Comparison of ENCODE assay signal across 12 cellular contexts in genomic region chr1:68322837-68323687, GRCh38.
DNase-seq lines count a peak whose midpoint lies in the region; ATAC-seq and TF ChIP-seq lines count a peak whose summit lies in the region.
"Had no signal": no experiment of that assay in that cellular context is flagged by ENCODE, and none has a peak within 500 bp of the region (broad histone marks: within the 10 kb centered on the region; RNA-seq: fewer than 3 reads in every experiment).

No MANE protein-coding gene starts in this region.

- ATAC-seq in sciatic nerve (peak; percentile 68), GM18498 (IDR thresholded peaks at IDR 0.05; ENCODE audit: unreplicated experiment) (no peak), GM18505 (IDR thresholded peaks at IDR 0.05; ENCODE audit: unreplicated experiment) (no peak)
- ATAC-seq: K562 had no signal

- H3K27ac ChIP-seq in SJSA1: no peak overlapping the region
- H3K27ac ChIP-seq: left ventricle myocardium inferior had no signal

- peaks cover 23% of the 10 kb centered on the region for H3K4me1 ChIP-seq in SJSA1 (replicated peaks)

- intact Hi-C loops in sciatic nerve (cut with DNase I): no loop called here

- DNase-seq in Daoy (ENCODE audit: low read depth) (peak; percentile 85), SJSA1 (ENCODE audit: low read depth in 1 of 2, low spot score in 2 of 2) (peak; percentile 73 to 82), fibroblast of peridontal ligament (ENCODE audit: extremely low read depth) (peak; percentile 79), sciatic nerve (ENCODE audit: low spot score) (no peak)
- DNase-seq in activated CD4-positive, alpha-beta T cell treated with anti-CD3 and anti-CD28 coated beads, Interleukin-2, amount 50 U/mL, for 4 hours: no peak
- no peak for DNase-seq in stimulated activated CD4-positive, alpha-beta T cell treated with anti-CD3 and anti-CD28 coated beads, Interleukin-4, amount 100 ng/mL, for 4 hours
- DNase-seq: activated CD4-positive, alpha-beta memory T cell treated with anti-CD3 and anti-CD28 coated beads, Interleukin-2, amount 10 ng/mL, durations not matched to agents 7 days and 5 days; left ventricle myocardium inferior; NCI-H510A had no signal

- no peak overlapping the region for H3K4me3 ChIP-seq in SJSA1
- H3K4me3 ChIP-seq: K562, left ventricle myocardium inferior had no signal

- TF ChIP-seq POLR2A in GM18505 (IDR thresholded peaks at IDR 0.05; ENCODE audit: borderline replicate concordance, extremely low read depth, insufficient read depth, insufficient read length): no peak

- H3K27me3 ChIP-seq in SJSA1 (replicated peaks): no peaks in the 10 kb centered on the region

- no peaks in the 10 kb centered on the region for H3K9me3 ChIP-seq in SJSA1 (replicated peaks)
- H3K9me3 ChIP-seq: left ventricle myocardium inferior had no signal

- H3K36me3 ChIP-seq in SJSA1: no peaks in the 10 kb centered on the region
- H3K36me3 ChIP-seq: left ventricle myocardium inferior had no signal

Comparison
In these comparisons a context has a peak if more than half of its experiments do, and no peak if none do; other contexts are left out.
1. DNase-seq: peak in Daoy (single experiment), SJSA1 (2 of 2) and fibroblast of peridontal ligament (single experiment); none in sciatic nerve (single experiment), activated CD4-positive, alpha-beta T cell treated with anti-CD3 and anti-CD28 coated beads, Interleukin-2, amount 50 U/mL, for 4 hours (0 of 2) and stimulated activated CD4-positive, alpha-beta T cell treated with anti-CD3 and anti-CD28 coated beads, Interleukin-4, amount 100 ng/mL, for 4 hours (0 of 2).